Comparison of ENCODE assay signal across 8 cellular contexts in the genomic region with DNA sequence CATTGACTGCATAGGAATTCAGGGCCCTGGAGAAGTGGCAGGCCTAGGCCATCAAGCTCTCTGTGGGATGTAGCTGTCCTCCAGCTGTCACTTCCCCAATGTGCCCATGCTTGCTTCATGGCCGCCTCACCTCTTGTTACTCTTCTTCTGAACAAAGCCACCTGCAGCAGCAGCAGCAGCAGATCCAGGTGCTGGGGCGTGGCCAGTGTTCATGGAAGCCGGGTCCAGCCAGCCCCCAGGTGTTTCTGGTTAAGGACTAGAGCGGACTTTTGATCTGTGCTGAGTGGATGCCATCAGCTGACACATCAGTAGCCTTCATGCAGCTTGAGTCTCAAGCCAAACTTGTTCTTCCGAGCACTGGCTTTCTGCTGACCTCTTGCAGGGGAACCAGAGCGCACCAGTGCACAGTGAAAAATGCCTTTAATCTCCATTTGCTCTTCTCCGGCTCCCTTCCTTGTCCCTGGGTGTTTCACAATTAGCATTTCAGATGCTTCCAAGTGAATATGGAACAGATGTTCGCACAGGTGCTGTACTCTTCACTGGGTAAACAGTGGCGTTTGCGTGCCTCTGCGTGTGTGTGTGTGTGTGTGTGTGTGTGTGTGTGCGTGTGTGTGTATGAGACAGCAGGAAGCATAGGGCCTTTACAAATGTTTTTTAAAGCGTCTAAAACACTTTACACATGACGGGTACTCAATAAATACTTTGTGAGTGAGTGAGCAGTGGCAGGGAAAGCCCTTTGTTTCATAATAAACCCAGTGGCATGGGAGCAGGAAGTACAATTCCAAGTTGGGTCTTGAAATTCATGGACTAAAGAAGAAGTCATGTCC. TPM values are rescaled to one million over a fixed set of nuclear protein-coding genes. Genes with fewer than 3 reads are reported as not detected.
DNase-seq lines count a peak whose midpoint lies in the region; ATAC-seq lines count a peak whose summit lies in the region.

No MANE protein-coding gene starts in this region.

- H3K4me3 ChIP-seq in aorta (ENCODE audit: low read length in 2 of 2) (no peak overlapping the region), HAP-1 (no peak overlapping the region)

- no peaks in the 10 kb centered on the region for H3K27me3 ChIP-seq in aorta (ENCODE audit: control insufficient read depth in 1 of 2, insufficient read depth in 2 of 2, low read length in 1 of 2)
- no peaks in the 10 kb centered on the region for H3K27me3 ChIP-seq in HAP-1 (ENCODE audit: low read depth)

- H3K9me3 ChIP-seq in aorta (ENCODE audit: control insufficient read depth, low read length): no peaks in the 10 kb centered on the region
- no peaks in the 10 kb centered on the region for H3K9me3 ChIP-seq in HAP-1

- intact Hi-C loops in aorta (cut with DNase I): no loop called here

- in situ Hi-C loops in HAP-1 (cut with MboI; ENCODE audit: low sequenced_read_pairs): no loop called here

- no peaks in the 10 kb centered on the region for H3K36me3 ChIP-seq in aorta (ENCODE audit: control insufficient read depth in 1 of 2, insufficient read depth in 2 of 2, low read length in 1 of 2)
- peaks cover 19% of the 10 kb centered on the region for H3K36me3 ChIP-seq in HAP-1 (replicated peaks)

- peak overlapping the region; percentile 52 to 90 for H3K27ac ChIP-seq in aorta (ENCODE audit: low read depth in 1 of 2, low read length in 2 of 2)

- H3K4me1 ChIP-seq in aorta (ENCODE audit: control insufficient read depth in 1 of 2, insufficient read depth in 2 of 2, low read length in 2 of 2) (peaks cover 5 to 14% of the 10 kb centered on the region in 2 donors), HAP-1 (no peaks in the 10 kb centered on the region)

- WGBS in aorta, 2 donors: 58 to 59% methylated on average over 14 of the region's 14 CpGs

- DNase-seq in AG20443 (ENCODE audit: low spot score) (peak; percentile 83), NCI-H1417 (lab: John Stamatoyannopoulos, UW) (peak; percentile 85 to 92 (median 86)), amniotic epithelial cell (ENCODE audit: low read depth) (peak; percentile 87), left lobe of liver (ENCODE audit: low spot score) (no peak), aorta (peak in 1 of 2 donors; percentile 81), HuH-7.5 (ENCODE audit: low spot score) (no peak), HAP-1 (ENCODE audit: low spot score in 2 of 2) (no peak), RKO (ENCODE audit: low spot score) (no peak)

- ATAC-seq in left lobe of liver (peak; percentile 6), aorta (ENCODE audit: low FRiP score) (no peak)

RNA-seq across cellular contexts. Expression of gene TPCN1, which starts 20.1 kb away (rescaled TPM):
- total RNA-seq in left lobe of liver (33.1 TPM), aorta (100 to 1,000 TPM in 1 of 2 donors, 10 to 100 TPM in 1; 65.9 to 128 TPM)
- 100 to 1,000 TPM in 1 of 2 donors, 10 to 100 TPM in 1; 21.4 to 108 TPM for polyA plus RNA-seq in aorta

RNA-seq across cellular contexts. Expression of gene RITA1, which starts 55.9 kb away (rescaled TPM):
- total RNA-seq in left lobe of liver (28.4 TPM), aorta (10 to 100 TPM in 1 of 2 donors, 1 to 10 TPM in 1; 6.1 to 10.0 TPM)
- 10 to 100 TPM; 10.8 to 11.5 TPM for polyA plus RNA-seq in aorta

RNA-seq across cellular contexts. Expression of gene DDX54, which starts 56.1 kb away (rescaled TPM):
- total RNA-seq in left lobe of liver (33.5 TPM), aorta (10 to 100 TPM; 47.2 to 48.6 TPM)
- polyA plus RNA-seq in aorta: 10 to 100 TPM; 12.6 to 70.8 TPM

Comparison
In these comparisons a context has a peak if more than half of its experiments do, and no peak if none do; other contexts are left out.
1. DNase-seq: peak in AG20443 (single experiment), NCI-H1417 (3 of 3) and amniotic epithelial cell (single experiment); none in left lobe of liver (single experiment), HuH-7.5 (single experiment), HAP-1 (0 of 2) and RKO (single experiment).